Comparison of ENCODE assay signal across 29 cellular contexts in genomic region chr7:10216462-10216861, GRCh38.
A peak's percentile ranks its signal among the peaks of the same experiment; 100 is the strongest.
DNase-seq lines count a peak whose midpoint lies in the region; ATAC-seq and TF ChIP-seq lines count a peak whose summit lies in the region.
"Had no signal": no experiment of that assay in that cellular context is flagged by ENCODE, and none has a peak within 500 bp of the region (broad histone marks: within the 10 kb centered on the region; RNA-seq: fewer than 3 reads in every experiment).

No MANE protein-coding gene starts in this region.

- no peak overlapping the region for H3K27ac ChIP-seq in neural cell (ENCODE audit: low read length)
- H3K27ac ChIP-seq: 22Rv1; A549; BLaER1; BLaER1 treated with 17β-estradiol and CSF1 and Interleukin-3, amounts not matched to agents 10 nM and 100 nM; C4-2B had no signal

- H3K9ac ChIP-seq in neural cell (ENCODE audit: low read length), result no peak overlapping the region
- H3K9ac ChIP-seq: BLaER1; BLaER1 treated with 17β-estradiol and CSF1 and Interleukin-3, amounts not matched to agents 10 nM and 100 nM had no signal

- no peak for ATAC-seq in GM18870 (IDR thresholded peaks at IDR 0.05; ENCODE audit: unreplicated experiment)
- ATAC-seq: A549; CD8-positive, alpha-beta T cell had no signal

- TF ChIP-seq CTCF in neural cell (IDR thresholded peaks at IDR 0.05; ENCODE audit: poor library complexity, severe bottlenecking), result no peak

- no peak overlapping the region for H3K4me2 ChIP-seq in neural cell (ENCODE audit: low read length)
- H3K4me2 ChIP-seq: A549; BLaER1; BLaER1 treated with 17β-estradiol and CSF1 and Interleukin-3, amounts not matched to agents 10 nM and 100 nM had no signal

- no peaks in the 10 kb centered on the region for H3F3A ChIP-seq in neural cell (ENCODE audit: insufficient read depth, low read length, poor library complexity, severe bottlenecking)

- TF ChIP-seq EP300 in neural cell (conservative IDR thresholded peaks at IDR 0.05; ENCODE audit: poor library complexity, severe bottlenecking), result peak; percentile 83

- no peak for TF ChIP-seq RAD21 in neural cell (conservative IDR thresholded peaks at IDR 0.05)

- H3K9me2 ChIP-seq in neural cell (ENCODE audit: insufficient read depth, low read length), result no peaks in the 10 kb centered on the region

- H2AFZ ChIP-seq in neural cell (ENCODE audit: low read depth, low read length), result no peak overlapping the region

- no peaks in the 10 kb centered on the region for H3K27me3 ChIP-seq in neural cell (ENCODE audit: insufficient read depth, low read depth, low read length)
- H3K27me3 ChIP-seq: BE2C; BLaER1; BLaER1 treated with 17β-estradiol and CSF1 and Interleukin-3, amounts not matched to agents 10 nM and 100 nM had no signal

- DNase-seq in RKO (ENCODE audit: low spot score) (peak; percentile 3), mucosa of gallbladder (ENCODE audit: low spot score) (no peak)
- DNase-seq: 8988T; ACHN; AML-193; BE2C; C1 segment of cervical spinal cord; Caco-2; Calu3; CD4-positive, alpha-beta memory T cell; CD4-positive, alpha-beta T cell; CD4-positive, CD25-positive, alpha-beta regulatory T cell; CD8-positive, alpha-beta memory T cell; CD8-positive, alpha-beta T cell; COR-L47; DMS 273 treated with DMSO at 0.1 percent for 48 hours; DMS153; DMS53; DMS79; DMS79 treated with DMSO at 0.1 percent for 48 hours; DND-41; EL had no signal

- no peaks in the 10 kb centered on the region for H3K79me2 ChIP-seq in neural cell (replicated peaks; ENCODE audit: insufficient read depth, low read length)

- H3K9me3 ChIP-seq in neural cell (ENCODE audit: low read length), result no peaks in the 10 kb centered on the region
- H3K9me3 ChIP-seq: A549, BE2C had no signal

- H3K4me3 ChIP-seq in neural cell (ENCODE audit: low read length), result no peak overlapping the region
- H3K4me3 ChIP-seq: A549; BLaER1; BLaER1 treated with 17β-estradiol and CSF1 and Interleukin-3, amounts not matched to agents 10 nM and 100 nM had no signal

- no peaks in the 10 kb centered on the region for H4K20me1 ChIP-seq in neural cell (ENCODE audit: insufficient read depth)
- H4K20me1 ChIP-seq: BLaER1; BLaER1 treated with 17β-estradiol and CSF1 and Interleukin-3, amounts not matched to agents 10 nM and 100 nM had no signal

- no peaks in the 10 kb centered on the region for H3K36me3 ChIP-seq in neural cell (ENCODE audit: insufficient read depth, low read length)
- H3K36me3 ChIP-seq: BE2C; BLaER1; BLaER1 treated with 17β-estradiol and CSF1 and Interleukin-3, amounts not matched to agents 10 nM and 100 nM had no signal

TF ChIP-seq in neural cell, 6 proteins besides CTCF, POLR2A, EP300 and RAD21:
- TF ChIP-seq MXI1 (conservative IDR thresholded peaks at IDR 0.05; ENCODE audit: poor library complexity, severe bottlenecking), result no peak
- TF ChIP-seq REST (IDR thresholded peaks at IDR 0.05; ENCODE audit: borderline replicate concordance), result no peak
- TF ChIP-seq POLR2AphosphoS5 (IDR thresholded peaks at IDR 0.05), result peak; percentile 67
- TF ChIP-seq TAF1 (IDR thresholded peaks at IDR 0.05; ENCODE audit: low read depth), result no peak
- no peak for TF ChIP-seq EZH2 (IDR thresholded peaks at IDR 0.05; ENCODE audit: borderline replicate concordance, insufficient read depth, low read length, poor library complexity, severe bottlenecking)
- TF ChIP-seq SMC3 (conservative IDR thresholded peaks at IDR 0.05; ENCODE audit: poor library complexity), result no peak
